32 cellular contexts compared by ENCODE assay signal in the genomic region with DNA sequence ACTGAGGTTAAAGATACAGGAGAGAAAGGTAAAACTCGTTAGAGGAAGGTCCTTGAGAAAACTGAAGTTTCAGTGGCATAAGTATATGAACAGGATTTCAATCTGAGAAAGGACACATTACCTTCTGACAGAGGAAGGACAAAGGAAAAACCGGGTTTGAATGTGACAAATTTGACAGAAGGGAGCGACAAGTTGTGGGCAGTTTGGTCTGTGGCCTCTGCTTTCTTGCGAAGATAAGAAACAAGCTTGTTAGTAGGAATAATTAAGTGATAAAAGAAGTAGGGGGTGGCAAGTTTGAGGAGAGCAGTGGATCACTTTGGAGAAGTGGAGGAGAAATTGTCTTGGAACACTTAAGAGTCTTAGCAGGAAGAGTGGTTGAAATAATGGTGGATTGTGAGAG.
"Had no signal": no experiment of that assay in that cellular context is flagged by ENCODE, and none has a peak within 500 bp of the region (broad histone marks: within the 10 kb centered on the region; RNA-seq: fewer than 3 reads in every experiment).

No MANE protein-coding gene starts in this region.

- H3K4me2 ChIP-seq: KMS-11, PC-9 had no signal

- H3K4me3 Mint-ChIP-seq: activated CD4-positive, alpha-beta memory T cell treated with anti-CD3 and anti-CD28 coated beads, Interleukin-2, amount 10 ng/mL, durations not matched to agents 7 days and 5 days; activated CD8-positive, alpha-beta memory T cell treated with anti-CD3 and anti-CD28 coated beads, Interleukin-2, amount 10 ng/mL, durations not matched to agents 7 days and 5 days; activated naive CD4-positive, alpha-beta T cell treated with anti-CD3 and anti-CD28 coated beads, Interleukin-2, amount 10 ng/mL, durations not matched to agents 7 days and 5 days; activated naive CD8-positive, alpha-beta T cell; activated naive CD8-positive, alpha-beta T cell treated with anti-CD3 and anti-CD28 coated beads, Interleukin-2, amount 50 U/mL, for 24 hours; brain had no signal

- H3K9me3 Mint-ChIP-seq: activated CD4-positive, alpha-beta memory T cell treated with anti-CD3 and anti-CD28 coated beads, Interleukin-2, amount 10 ng/mL, durations not matched to agents 7 days and 5 days; activated naive CD4-positive, alpha-beta T cell treated with anti-CD3 and anti-CD28 coated beads, Interleukin-2, amount 10 ng/mL, durations not matched to agents 7 days and 5 days; activated naive CD8-positive, alpha-beta T cell treated with anti-CD3 and anti-CD28 coated beads, Interleukin-2, amount 50 U/mL, for 24 hours; brain had no signal

- H3K27ac Mint-ChIP-seq: activated CD4-positive, alpha-beta memory T cell treated with anti-CD3 and anti-CD28 coated beads, Interleukin-2, amount 10 ng/mL, durations not matched to agents 7 days and 5 days; activated CD8-positive, alpha-beta memory T cell treated with anti-CD3 and anti-CD28 coated beads, Interleukin-2, amount 10 ng/mL, durations not matched to agents 7 days and 5 days; activated naive CD4-positive, alpha-beta T cell treated with anti-CD3 and anti-CD28 coated beads, Interleukin-2, amount 10 ng/mL, durations not matched to agents 7 days and 5 days; activated naive CD8-positive, alpha-beta T cell; activated naive CD8-positive, alpha-beta T cell treated with anti-CD3 and anti-CD28 coated beads, Interleukin-2, amount 50 U/mL, for 24 hours; brain had no signal

- H2AFZ ChIP-seq: PC-9 had no signal

- H3K4me3 ChIP-seq: PC-9 had no signal

- H3K27me3 Mint-ChIP-seq: activated CD4-positive, alpha-beta memory T cell treated with anti-CD3 and anti-CD28 coated beads, Interleukin-2, amount 10 ng/mL, durations not matched to agents 7 days and 5 days; activated CD8-positive, alpha-beta memory T cell treated with anti-CD3 and anti-CD28 coated beads, Interleukin-2, amount 10 ng/mL, durations not matched to agents 7 days and 5 days; activated naive CD4-positive, alpha-beta T cell treated with anti-CD3 and anti-CD28 coated beads, Interleukin-2, amount 10 ng/mL, durations not matched to agents 7 days and 5 days; activated naive CD8-positive, alpha-beta T cell; activated naive CD8-positive, alpha-beta T cell treated with anti-CD3 and anti-CD28 coated beads, Interleukin-2, amount 50 U/mL, for 24 hours; brain had no signal

- H3K9ac ChIP-seq: KMS-11 had no signal

- DNase-seq: activated CD4-positive, alpha-beta memory T cell treated with anti-CD3 and anti-CD28 coated beads, Interleukin-2, amount 10 ng/mL, durations not matched to agents 7 days and 5 days; activated CD4-positive, alpha-beta T cell treated with anti-CD3 and anti-CD28 coated beads for 1 hour; activated CD4-positive, alpha-beta T cell treated with anti-CD3 and anti-CD28 coated beads for 48 hours; activated CD4-positive, CD25-positive, alpha-beta regulatory T cell; activated CD8-positive, alpha-beta memory T cell treated with anti-CD3 and anti-CD28 coated beads for 24 hours; activated CD8-positive, alpha-beta memory T cell treated with anti-CD3 and anti-CD28 coated beads, Interleukin-2, amount 10 ng/mL, durations not matched to agents 7 days and 5 days; activated CD8-positive, alpha-beta memory T cell treated with anti-CD3 and anti-CD28 coated beads, Interleukin-2, amount 50 U/mL, for 48 hours; activated effector memory CD4-positive, alpha-beta T cell treated with Interleukin-2 at 50 U/mL for 16 hours; activated naive CD4-positive, alpha-beta T cell treated with anti-CD3 and anti-CD28 coated beads, Interleukin-2, amount 10 ng/mL, durations not matched to agents 7 days and 5 days; activated naive CD8-positive, alpha-beta T cell treated with anti-CD3 and anti-CD28 coated beads, Interleukin-2, amount 50 U/mL, for 24 hours; activated T-cell treated with anti-CD3 and anti-CD28 coated beads, Interleukin-2, amount 50 U/mL, for 48 hours; anterior cingulate cortex; caudate nucleus; cerebellar nuclear complex; NCI-H1092 treated with DMSO at 0.1 percent for 48 hours; NCI-H1417; NCI-H146; NCI-H1930; NCI-H2081 treated with DMSO at 0.1 percent for 48 hours; NCI-H345; NCI-H524 treated with DMSO at 0.1 percent for 48 hours; PC-9; SIG-M5; SW 1271; T-helper 1 cell; T-helper 2 cell; T-helper 9 cell; WERI-Rb-1 had no signal

- H3K27ac ChIP-seq: KMS-11, PC-9, RWPE1, WERI-Rb-1 had no signal
